In the genomic region with DNA sequence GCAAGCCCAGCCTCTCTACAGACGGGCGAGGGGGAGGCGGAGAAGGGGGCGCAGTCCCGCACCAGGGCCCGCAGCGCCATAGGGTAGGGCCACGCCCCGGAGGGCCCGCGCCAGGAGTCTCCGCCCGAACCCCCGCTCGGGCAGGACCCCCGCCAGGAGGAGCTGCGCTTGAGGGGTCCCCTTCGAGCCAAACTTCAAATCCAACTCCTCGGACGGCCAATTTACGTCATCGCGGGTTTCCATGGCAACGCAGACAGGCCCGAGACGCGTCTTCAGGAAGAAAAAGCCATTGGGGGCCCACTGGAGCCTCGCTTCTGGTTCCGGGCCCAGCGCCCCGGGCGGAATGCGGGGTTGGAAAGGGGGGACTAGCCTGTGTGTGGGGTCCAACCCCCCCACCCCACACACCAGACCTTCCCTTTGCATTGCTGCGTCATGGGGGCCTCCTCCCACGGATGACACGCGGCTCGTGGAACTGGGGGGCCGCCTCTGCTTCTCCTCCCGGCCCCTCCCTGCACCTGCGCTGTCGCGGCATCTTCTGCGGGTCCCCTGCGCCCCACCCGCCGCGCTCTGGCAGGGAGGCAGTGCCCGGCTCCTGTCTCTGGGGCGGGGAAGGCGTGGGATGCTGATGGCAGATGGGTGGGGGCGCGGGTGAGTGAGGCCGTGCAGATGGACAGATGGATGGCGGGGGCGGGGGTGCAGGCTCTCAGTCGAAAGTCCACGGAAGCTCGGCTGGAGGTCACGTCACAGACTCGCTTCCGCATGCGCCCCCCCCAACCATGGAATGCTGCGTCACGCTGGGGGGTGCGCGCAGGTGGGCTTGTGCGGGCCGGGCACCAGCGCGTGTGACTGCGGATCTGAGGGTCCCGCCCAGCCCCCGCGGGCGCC, we compare ENCODE assay signal across 8 cellular contexts. TPM values are rescaled to one million over a fixed set of nuclear protein-coding genes. Genes with fewer than 3 reads are reported as not detected.
DNase-seq lines count a peak whose midpoint lies in the region.

No MANE protein-coding gene starts in this region.

- 7 to 10% methylated on average over 47 to 64 of the region's 76 CpGs for WGBS in mesodermal cell (ENCODE audit: insufficient coverage in 2 of 2), 2 experiments

- peak overlapping the region; percentile 36 for H3K4me3 ChIP-seq in mesodermal cell (ENCODE audit: extremely low read depth, insufficient read depth, low read length, poor library complexity, severe bottlenecking)

- H3K36me3 ChIP-seq in mesodermal cell (ENCODE audit: control insufficient read depth, insufficient read depth, low read length) = no peaks in the 10 kb centered on the region

- no peaks in the 10 kb centered on the region for H3K9me3 ChIP-seq in mesodermal cell (ENCODE audit: control insufficient read depth, low read length)

- DNase-seq in NCI-H2227 (lab: John Stamatoyannopoulos, UW; ENCODE audit: unreplicated experiment) (peak; percentile 40), NCI-H2227 treated with DMSO at 0.1 percent for 48 hours (lab: John Stamatoyannopoulos, UW) (no peak), NCI-H1105 (lab: John Stamatoyannopoulos, UW) (no peak), mesenteric fat pad (ENCODE audit: low spot score) (no peak)
- DNase-seq in activated CD8-positive, alpha-beta memory T cell treated with anti-CD3 and anti-CD28 coated beads for 4 hours (ENCODE audit: low read depth in 2 of 2) = peak; percentile 63 to 71
- peak; percentile 90 for DNase-seq in effector CD4-positive, alpha-beta T cell
- peak; percentile 39 for DNase-seq in stimulated activated CD8-positive, alpha-beta memory T cell treated with anti-CD3 and anti-CD28 coated beads, Interleukin-15, amount 100 ng/mL, for 24 hours (ENCODE audit: low read depth)

- H3K4me1 ChIP-seq in mesodermal cell (ENCODE audit: control insufficient read depth, insufficient read depth, low read length, poor library complexity, severe bottlenecking) = peaks cover 12% of the 10 kb centered on the region

- H3K27ac ChIP-seq in mesodermal cell (ENCODE audit: low read depth, low read length, severe bottlenecking) = no peak overlapping the region

RNA-seq across cellular contexts. Expression of gene CALY, which starts 1.2 kb away (rescaled TPM):
- polyA plus RNA-seq in mesodermal cell (2013, experiment 1 of 2) = 2.2 TPM
- polyA plus RNA-seq in mesodermal cell (2013, experiment 2 of 2) = 1.3 TPM
- total RNA-seq in mesenteric fat pad = not detected

RNA-seq across cellular contexts. Expression of gene PRAP1, which starts 11.7 kb away (rescaled TPM):
- not detected for polyA plus RNA-seq in mesodermal cell (2013, experiment 1 of 2)
- not detected for polyA plus RNA-seq in mesodermal cell (2013, experiment 2 of 2)
- 1.6 TPM for total RNA-seq in mesenteric fat pad

RNA-seq across cellular contexts. Expression of gene FUOM, which starts 22.3 kb away (rescaled TPM):
- 20.2 TPM for polyA plus RNA-seq in mesodermal cell (2013, experiment 1 of 2)
- 22.7 TPM for polyA plus RNA-seq in mesodermal cell (2013, experiment 2 of 2)
- 19.0 TPM for total RNA-seq in mesenteric fat pad

RNA-seq across cellular contexts. Expression of gene ZNF511, which starts 26.8 kb away (rescaled TPM):
- 29.6 TPM for polyA plus RNA-seq in mesodermal cell (2013, experiment 1 of 2)
- polyA plus RNA-seq in mesodermal cell (2013, experiment 2 of 2) = 30.6 TPM
- total RNA-seq in mesenteric fat pad = 32.9 TPM

RNA-seq across cellular contexts. Expression of gene TUBGCP2, which starts 26.8 kb away (rescaled TPM):
- 53.7 TPM for polyA plus RNA-seq in mesodermal cell (2013, experiment 1 of 2)
- 48.5 TPM for polyA plus RNA-seq in mesodermal cell (2013, experiment 2 of 2)
- 46.3 TPM for total RNA-seq in mesenteric fat pad

Comparison
In these comparisons a context has a peak if more than half of its experiments do, and no peak if none do; other contexts are left out.
1. DNase-seq: peak in NCI-H2227 (single experiment), activated CD8-positive, alpha-beta memory T cell treated with anti-CD3 and anti-CD28 coated beads for 4 hours (2 of 2), effector CD4-positive, alpha-beta T cell (single experiment) and stimulated activated CD8-positive, alpha-beta memory T cell treated with anti-CD3 and anti-CD28 coated beads, Interleukin-15, amount 100 ng/mL, for 24 hours (single experiment); none in NCI-H2227 treated with DMSO at 0.1 percent for 48 hours (single experiment), NCI-H1105 (single experiment) and mesenteric fat pad (single experiment).